13 cellular contexts compared by ENCODE assay signal in the genomic region with DNA sequence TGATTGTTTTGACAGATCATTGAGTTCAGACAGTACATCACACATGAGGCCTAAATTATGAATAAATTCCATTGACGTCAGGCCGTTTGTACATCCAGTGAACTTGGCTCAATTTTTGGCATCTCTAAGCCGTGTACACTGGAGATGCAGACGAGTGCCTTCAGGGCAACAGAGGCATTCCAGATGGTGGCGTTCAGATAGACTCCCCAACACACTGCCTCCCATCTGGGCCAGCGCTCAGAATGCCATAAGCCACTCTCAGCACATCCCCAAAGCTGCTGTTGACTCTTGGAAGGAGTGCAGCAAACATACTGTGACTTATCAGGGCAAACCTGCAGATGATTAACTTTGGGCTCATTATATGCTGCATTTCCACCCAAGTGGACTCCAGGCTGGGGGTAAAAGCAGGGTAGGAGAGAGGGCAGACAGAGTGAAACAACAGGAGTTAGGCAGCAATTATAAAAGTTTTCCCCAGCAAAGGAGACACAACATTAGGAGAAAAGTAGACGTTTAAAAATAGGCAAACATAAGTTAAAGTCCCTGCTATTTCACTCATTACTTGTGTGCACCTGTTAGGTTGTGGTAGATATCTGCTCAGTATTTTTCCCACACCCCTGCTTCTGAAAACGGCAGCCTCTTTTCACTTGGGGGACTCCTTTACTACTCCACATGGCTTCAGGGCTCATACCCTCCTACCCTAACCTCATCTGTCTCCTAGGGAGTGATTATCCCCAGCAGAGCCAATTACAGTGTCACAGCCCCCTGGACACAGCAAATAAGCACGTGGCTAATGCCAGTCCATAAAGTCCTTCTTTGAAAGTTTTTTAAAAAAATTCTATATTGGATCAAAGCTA.
DNase-seq lines count a peak whose midpoint lies in the region; ATAC-seq and TF ChIP-seq lines count a peak whose summit lies in the region.
"Had no signal": no experiment of that assay in that cellular context is flagged by ENCODE, and none has a peak within 500 bp of the region (broad histone marks: within the 10 kb centered on the region; RNA-seq: fewer than 3 reads in every experiment).

No MANE protein-coding gene starts in this region.

- peaks cover 5% of the 10 kb centered on the region for H3K36me3 Mint-ChIP-seq in T-helper 17 cell (ENCODE audit: low read depth)
- peaks cover 12% of the 10 kb centered on the region for H3K36me3 Mint-ChIP-seq in stimulated activated effector memory CD8-positive, alpha-beta T cell treated with anti-CD3 and anti-CD28 coated beads, Interleukin-12 subunit alpha, Interleukin-12 subunit beta, amount 100 ng/mL, for 72 hours

- H3K36me3 ChIP-seq in right atrium auricular region (no peaks in the 10 kb centered on the region), lower lobe of right lung (no peaks in the 10 kb centered on the region)
- H3K36me3 ChIP-seq: cardiac muscle cell had no signal

- H3K27ac Mint-ChIP-seq in T-helper 17 cell, result peak overlapping the region; percentile 60
- peak overlapping the region; percentile 39 for H3K27ac Mint-ChIP-seq in stimulated activated effector memory CD8-positive, alpha-beta T cell treated with anti-CD3 and anti-CD28 coated beads, Interleukin-12 subunit alpha, Interleukin-12 subunit beta, amount 100 ng/mL, for 72 hours

- no peak for TF ChIP-seq CTCF in right atrium auricular region (IDR thresholded peaks at IDR 0.05)
- no peak for TF ChIP-seq CTCF in lower lobe of right lung (IDR thresholded peaks at IDR 0.05)

- H3K4me3 Mint-ChIP-seq in T-helper 17 cell, result no peak overlapping the region
- H3K4me3 Mint-ChIP-seq in stimulated activated effector memory CD8-positive, alpha-beta T cell treated with anti-CD3 and anti-CD28 coated beads, Interleukin-12 subunit alpha, Interleukin-12 subunit beta, amount 100 ng/mL, for 72 hours, result no peak overlapping the region

- H3K4me1 ChIP-seq in right atrium auricular region, result peaks cover 0 to 7% of the 10 kb centered on the region in 2 donors
- peaks cover 15% of the 10 kb centered on the region for H3K4me1 ChIP-seq in lower lobe of right lung
- H3K4me1 ChIP-seq: parathyroid adenoma had no signal

- H3K4me1 Mint-ChIP-seq in T-helper 17 cell, result peaks cover 25% of the 10 kb centered on the region
- H3K4me1 Mint-ChIP-seq in stimulated activated effector memory CD8-positive, alpha-beta T cell treated with anti-CD3 and anti-CD28 coated beads, Interleukin-12 subunit alpha, Interleukin-12 subunit beta, amount 100 ng/mL, for 72 hours, result peaks cover 58% of the 10 kb centered on the region

- ATAC-seq in HG03354 (IDR thresholded peaks at IDR 0.05; ENCODE audit: poor library complexity, severe bottlenecking, unreplicated experiment) (peak; percentile 35), T-helper 17 cell (no peak), GM19023 (IDR thresholded peaks at IDR 0.05; ENCODE audit: unreplicated experiment) (no peak), lower lobe of right lung (no peak)
- ATAC-seq in stimulated activated effector memory CD8-positive, alpha-beta T cell treated with anti-CD3 and anti-CD28 coated beads, Interleukin-12 subunit alpha, Interleukin-12 subunit beta, amount 100 ng/mL, for 72 hours, result no peak

- peak overlapping the region; percentile 62 to 63 for H3K27ac ChIP-seq in right atrium auricular region
- H3K27ac ChIP-seq in caudate nucleus (ENCODE audit: low read depth, low read length), result no peak overlapping the region
- no peak overlapping the region for H3K27ac ChIP-seq in lower lobe of right lung
- H3K27ac ChIP-seq: cardiac muscle cell, parathyroid adenoma had no signal

- no peak for DNase-seq in T-helper 17 cell
- peak; percentile 68 for DNase-seq in right atrium auricular region (ENCODE audit: low spot score)
- no peak for DNase-seq in stimulated activated effector memory CD8-positive, alpha-beta T cell treated with anti-CD3 and anti-CD28 coated beads, Interleukin-12 subunit alpha, Interleukin-12 subunit beta, amount 100 ng/mL, for 72 hours (ENCODE audit: low spot score in 2 of 2)
- DNase-seq in caudate nucleus (lab: John Stamatoyannopoulos, UW), result no peak
- DNase-seq in lower lobe of right lung, result no peak
- DNase-seq: activated CD4-positive, alpha-beta T cell treated with anti-CD3 and anti-CD28 coated beads for 1 hour; NCI-H1105; stimulated activated CD4-positive, alpha-beta T cell treated with anti-CD3 and anti-CD28 coated beads, Interleukin-1b, Interleukin-23, amount 100 ng/mL, for 48 hours; stimulated activated naive CD4-positive, alpha-beta T cell treated with Interleukin-2 at 50 U/mL for 16 hours had no signal

- H3K9me3 ChIP-seq in T-helper 17 cell (ENCODE audit: control insufficient read depth, low read length, poor library complexity, severe bottlenecking) (no peaks in the 10 kb centered on the region), right atrium auricular region (no peaks in the 10 kb centered on the region), lower lobe of right lung (no peaks in the 10 kb centered on the region)

- no peaks in the 10 kb centered on the region for H3K27me3 Mint-ChIP-seq in T-helper 17 cell

- peaks cover 7% of the 10 kb centered on the region for H3K9me3 Mint-ChIP-seq in stimulated activated effector memory CD8-positive, alpha-beta T cell treated with anti-CD3 and anti-CD28 coated beads, Interleukin-12 subunit alpha, Interleukin-12 subunit beta, amount 100 ng/mL, for 72 hours

- H3K27me3 ChIP-seq in right atrium auricular region (no peaks in the 10 kb centered on the region), lower lobe of right lung (ENCODE audit: low read depth) (no peaks in the 10 kb centered on the region)
- H3K27me3 ChIP-seq: cardiac muscle cell had no signal

- H3K4me3 ChIP-seq in right atrium auricular region, result no peak overlapping the region
- H3K4me3 ChIP-seq in lower lobe of right lung, result no peak overlapping the region
- H3K4me3 ChIP-seq: cardiac muscle cell had no signal

- intact Hi-C loops in lower lobe of right lung (cut with DNase I), result no loop called here

Comparison
In these comparisons a context has a peak if more than half of its experiments do, and no peak if none do; other contexts are left out.
1. H3K27ac ChIP-seq: peak in right atrium auricular region (2 of 2); none in caudate nucleus (single experiment) and lower lobe of right lung (single experiment).